Comparison of ENCODE assay signal across 16 cellular contexts in genomic region chr20:35635652-35636051, GRCh38. TPM values are rescaled to one million over a fixed set of nuclear protein-coding genes. Genes with fewer than 3 reads are reported as not detected.
DNase-seq lines count a peak whose midpoint lies in the region; ATAC-seq and TF ChIP-seq lines count a peak whose summit lies in the region.
"Had no signal": no experiment of that assay in that cellular context is flagged by ENCODE, and none has a peak within 500 bp of the region (broad histone marks: within the 10 kb centered on the region; RNA-seq: fewer than 3 reads in every experiment).

No MANE protein-coding gene starts in this region.

- no peak for TF ChIP-seq CTCF in fibroblast of pulmonary artery (IDR thresholded peaks at IDR 0.05; ENCODE audit: low read length, missing control alignments)
- no peak for TF ChIP-seq CTCF in progenitor cell of endocrine pancreas (IDR thresholded peaks at IDR 0.05; ENCODE audit: unreplicated experiment)

- no peak for DNase-seq in activated naive CD4-positive, alpha-beta T cell treated with anti-CD3 and anti-CD28 coated beads, Interleukin-2, amount 50 U/mL, for 72 hours (ENCODE audit: low spot score in 2 of 2)
- no peak for DNase-seq in activated naive CD4-positive, alpha-beta T cell treated with anti-CD3 and anti-CD28 coated beads, Interleukin-2, amount 50 U/mL, for 16 hours
- DNase-seq in T-helper 17 cell (no peak), fibroblast of pulmonary artery (ENCODE audit: low read depth) (peak; percentile 39), progenitor cell of endocrine pancreas (ENCODE audit: low spot score, unreplicated experiment) (no peak), COLO668 (lab: John Stamatoyannopoulos, UW; ENCODE audit: unreplicated experiment) (no peak), COLO829 (ENCODE audit: low spot score) (no peak), retina (no peak)
- DNase-seq: activated B cell treated with CpG ODN at 0.5 μM for 24 hours; activated naive CD4-positive, alpha-beta T cell treated with anti-CD3 and anti-CD28 coated beads, Interleukin-2, amount 10 ng/mL, durations not matched to agents 7 days and 5 days; effector CD4-positive, alpha-beta T cell; kidney glomerular epithelial cell; midbrain; NCI-H146; NCI-H2227 treated with DMSO at 0.1 percent for 48 hours; sigmoid colon had no signal

- H3K36me3 Mint-ChIP-seq in activated naive CD4-positive, alpha-beta T cell treated with anti-CD3 and anti-CD28 coated beads, Interleukin-2, amount 50 U/mL, for 72 hours, result no peaks in the 10 kb centered on the region
- no peaks in the 10 kb centered on the region for H3K36me3 Mint-ChIP-seq in T-helper 17 cell (ENCODE audit: low read depth)
- peaks cover 3% of the 10 kb centered on the region for H3K36me3 Mint-ChIP-seq in progenitor cell of endocrine pancreas (ENCODE audit: insufficient read depth)

- H3K4me3 Mint-ChIP-seq in T-helper 17 cell, result no peak overlapping the region
- H3K4me3 Mint-ChIP-seq in progenitor cell of endocrine pancreas (ENCODE audit: low read depth), result no peak overlapping the region
- H3K4me3 Mint-ChIP-seq: activated B cell treated with CpG ODN at 0.5 μM for 24 hours; activated naive CD4-positive, alpha-beta T cell treated with anti-CD3 and anti-CD28 coated beads, Interleukin-2, amount 10 ng/mL, durations not matched to agents 7 days and 5 days had no signal

- H3K9me3 Mint-ChIP-seq in activated naive CD4-positive, alpha-beta T cell treated with anti-CD3 and anti-CD28 coated beads, Interleukin-2, amount 50 U/mL, for 72 hours, result no peaks in the 10 kb centered on the region
- H3K9me3 Mint-ChIP-seq in progenitor cell of endocrine pancreas (ENCODE audit: low read depth), result no peaks in the 10 kb centered on the region
- H3K9me3 Mint-ChIP-seq: activated B cell treated with CpG ODN at 0.5 μM for 24 hours; activated naive CD4-positive, alpha-beta T cell treated with anti-CD3 and anti-CD28 coated beads, Interleukin-2, amount 10 ng/mL, durations not matched to agents 7 days and 5 days had no signal

- no peak overlapping the region for H3K4me3 ChIP-seq in fibroblast of pulmonary artery (replicated peaks; ENCODE audit: low read depth, low read length)
- H3K4me3 ChIP-seq: sigmoid colon had no signal

- no peaks in the 10 kb centered on the region for H3K27me3 Mint-ChIP-seq in T-helper 17 cell
- no peaks in the 10 kb centered on the region for H3K27me3 Mint-ChIP-seq in progenitor cell of endocrine pancreas
- H3K27me3 Mint-ChIP-seq: activated B cell treated with CpG ODN at 0.5 μM for 24 hours; activated naive CD4-positive, alpha-beta T cell treated with anti-CD3 and anti-CD28 coated beads, Interleukin-2, amount 10 ng/mL, durations not matched to agents 7 days and 5 days had no signal

- peaks cover 47% of the 10 kb centered on the region for H3K4me1 Mint-ChIP-seq in T-helper 17 cell
- H3K4me1 Mint-ChIP-seq in progenitor cell of endocrine pancreas (ENCODE audit: low read depth), result peaks cover 13% of the 10 kb centered on the region

- ATAC-seq in activated naive CD4-positive, alpha-beta T cell treated with anti-CD3 and anti-CD28 coated beads, Interleukin-2, amount 50 U/mL, for 72 hours, result no peak
- no peak for ATAC-seq in T-helper 17 cell

- H3K9me3 ChIP-seq in T-helper 17 cell (ENCODE audit: control insufficient read depth, low read length, poor library complexity, severe bottlenecking), result no peaks in the 10 kb centered on the region
- H3K9me3 ChIP-seq: sigmoid colon had no signal

- H3K27ac Mint-ChIP-seq in activated naive CD4-positive, alpha-beta T cell treated with anti-CD3 and anti-CD28 coated beads, Interleukin-2, amount 50 U/mL, for 72 hours, result peak overlapping the region; percentile 49 to 73
- H3K27ac Mint-ChIP-seq in T-helper 17 cell, result peak overlapping the region; percentile 93
- H3K27ac Mint-ChIP-seq in progenitor cell of endocrine pancreas, result peak overlapping the region; percentile 51
- H3K27ac Mint-ChIP-seq: activated B cell treated with CpG ODN at 0.5 μM for 24 hours; activated naive CD4-positive, alpha-beta T cell treated with anti-CD3 and anti-CD28 coated beads, Interleukin-2, amount 10 ng/mL, durations not matched to agents 7 days and 5 days had no signal

RNA-seq across cellular contexts. Expression of gene SPAG4, which starts 20.0 kb away (rescaled TPM):
- 10 to 100 TPM in 1 of 2 donors, 1 to 10 TPM in 1; 9.6 to 13.2 TPM for total RNA-seq in activated naive CD4-positive, alpha-beta T cell treated with anti-CD3 and anti-CD28 coated beads, Interleukin-2, amount 50 U/mL, for 72 hours
- total RNA-seq in T-helper 17 cell (10 to 100 TPM; 13.7 to 15.7 TPM), progenitor cell of endocrine pancreas (1.1 and 2.5 TPM in 2 replicates)

RNA-seq across cellular contexts. Expression of gene CPNE1, which starts 29.0 kb away (rescaled TPM):
- total RNA-seq in activated naive CD4-positive, alpha-beta T cell treated with anti-CD3 and anti-CD28 coated beads, Interleukin-2, amount 50 U/mL, for 72 hours, result 100 to 1,000 TPM; 332 to 352 TPM
- total RNA-seq in T-helper 17 cell (100 to 1,000 TPM; 215 to 250 TPM), progenitor cell of endocrine pancreas (293 and 298 TPM in 2 replicates)

RNA-seq across cellular contexts. Expression of gene RBM12, which starts 29.0 kb away (rescaled TPM):
- total RNA-seq in activated naive CD4-positive, alpha-beta T cell treated with anti-CD3 and anti-CD28 coated beads, Interleukin-2, amount 50 U/mL, for 72 hours, result 100 to 1,000 TPM; 110 to 116 TPM
- total RNA-seq in T-helper 17 cell (10 to 100 TPM; 86.0 to 87.8 TPM), progenitor cell of endocrine pancreas (157 and 161 TPM in 2 replicates)
